In genomic region chr4:94411296-94411695, GRCh38 we compare ENCODE assay signal across 21 cellular contexts. TPM values are rescaled to one million over a fixed set of nuclear protein-coding genes. Genes with fewer than 3 reads are reported as not detected.
DNase-seq lines count a peak whose midpoint lies in the region; ATAC-seq, FAIRE-seq and TF ChIP-seq lines count a peak whose summit lies in the region.
"Had no signal": no experiment of that assay in that cellular context is flagged by ENCODE, and none has a peak within 500 bp of the region (broad histone marks: within the 10 kb centered on the region; RNA-seq: fewer than 3 reads in every experiment).

No MANE protein-coding gene starts in this region.

- H3K36me3 ChIP-seq in left ventricle myocardium inferior (no peaks in the 10 kb centered on the region), osteoblast (ENCODE audit: insufficient read depth, low read length) (no peaks in the 10 kb centered on the region), uterus (no peaks in the 10 kb centered on the region), ovary (no peaks in the 10 kb centered on the region), small intestine (ENCODE audit: control insufficient read depth in 2 of 2, insufficient read depth in 2 of 2, low read length in 2 of 2) (no peaks in the 10 kb centered on the region)
- H3K36me3 ChIP-seq: adrenal gland had no signal

- H3K79me2 ChIP-seq in osteoblast (ENCODE audit: insufficient read depth, low read length): peaks cover 4% of the 10 kb centered on the region

- peak overlapping the region; percentile 7 for H3K4me2 ChIP-seq in osteoblast (ENCODE audit: insufficient read depth, low read length)

- peaks cover 71% of the 10 kb centered on the region for H3K4me1 ChIP-seq in left ventricle myocardium inferior
- H3K4me1 ChIP-seq in osteoblast (ENCODE audit: insufficient read depth, low read length): peaks cover 74% of the 10 kb centered on the region
- H3K4me1 ChIP-seq in uterus: peaks cover 5 to 17% of the 10 kb centered on the region in 2 donors
- peaks cover 3% of the 10 kb centered on the region for H3K4me1 ChIP-seq in ovary (ENCODE audit: insufficient read depth)
- no peaks in the 10 kb centered on the region for H3K4me1 ChIP-seq in small intestine (ENCODE audit: control insufficient read depth in 2 of 2, insufficient read depth in 1 of 2, low read depth in 1 of 2, low read length in 1 of 2)

- FAIRE-seq in small intestine (lab: Jason Lieb, UNC): no peak
- FAIRE-seq: D721Med, HTR-8/SVneo, K562 had no signal

- H4K20me1 ChIP-seq in osteoblast (ENCODE audit: insufficient read depth, low read length): no peaks in the 10 kb centered on the region

- TF ChIP-seq EP300 in ovary (IDR thresholded peaks at IDR 0.05): no peak

- DNase-seq in left ventricle myocardium inferior (no peak), left cardiac atrium (no peak), osteoblast (ENCODE audit: insufficient read length, low spot score, missing footprints) (no peak), uterus (no peak), dorsolateral prefrontal cortex (no peak), ovary (no peak), small intestine (no peak)
- DNase-seq: activated CD4-positive, alpha-beta T cell treated with anti-CD3 and anti-CD28 coated beads for 4 hours; activated CD8-positive, alpha-beta T cell treated with anti-CD3 and anti-CD28 coated beads, Interleukin-2, amount 10 ng/mL, durations not matched to agents 7 days and 5 days; activated naive CD4-positive, alpha-beta T cell treated with anti-CD3 and anti-CD28 coated beads, Interleukin-2, amount 10 ng/mL, durations not matched to agents 7 days and 5 days; CD4-positive, alpha-beta memory T cell; islet precursor cell; NCI-H1092 treated with DMSO at 0.1 percent for 48 hours; NCI-H2171; substantia nigra had no signal

- H3K9me3 ChIP-seq in left ventricle myocardium inferior (replicated peaks) (no peaks in the 10 kb centered on the region), osteoblast (ENCODE audit: low read depth, low read length) (no peaks in the 10 kb centered on the region), uterus (no peaks in the 10 kb centered on the region), ovary (no peaks in the 10 kb centered on the region), small intestine (ENCODE audit: control insufficient read depth, low read depth) (no peaks in the 10 kb centered on the region)
- H3K9me3 ChIP-seq: adrenal gland had no signal

- TF ChIP-seq POLR2A in uterus (IDR thresholded peaks at IDR 0.05) (no peak), ovary (IDR thresholded peaks at IDR 0.05) (no peak)

- H3K27ac ChIP-seq in left ventricle myocardium inferior (replicated peaks) (peak overlapping the region; percentile 89), VCaP (peak overlapping the region; percentile 75), osteoblast (ENCODE audit: low read depth, low read length) (peak overlapping the region; percentile 97), uterus (peak overlapping the region; percentile 83 to 93), dorsolateral prefrontal cortex (no peak overlapping the region), ovary (no peak overlapping the region), small intestine (ENCODE audit: low read depth in 1 of 2, low read length in 1 of 2) (no peak overlapping the region)

- H3K4me3 ChIP-seq in left ventricle myocardium inferior: peak overlapping the region; percentile 8
- no peak overlapping the region for H3K4me3 ChIP-seq in osteoblast (ENCODE audit: insufficient read depth, low read length)
- no peak overlapping the region for H3K4me3 ChIP-seq in uterus
- no peak overlapping the region for H3K4me3 ChIP-seq in dorsolateral prefrontal cortex
- no peak overlapping the region for H3K4me3 ChIP-seq in ovary
- no peak overlapping the region for H3K4me3 ChIP-seq in small intestine (ENCODE audit: low read depth in 1 of 2, low read length in 2 of 2)
- H3K4me3 ChIP-seq: adrenal gland, K562 had no signal

- H3K27me3 ChIP-seq in left ventricle myocardium inferior (ENCODE audit: low read depth): no peaks in the 10 kb centered on the region
- no peaks in the 10 kb centered on the region for H3K27me3 ChIP-seq in osteoblast (ENCODE audit: insufficient read depth, low read length)
- no peaks in the 10 kb centered on the region for H3K27me3 ChIP-seq in uterus
- H3K27me3 ChIP-seq in dorsolateral prefrontal cortex: no peaks in the 10 kb centered on the region
- H3K27me3 ChIP-seq in ovary: no peaks in the 10 kb centered on the region
- H3K27me3 ChIP-seq in small intestine (ENCODE audit: control insufficient read depth in 2 of 2, insufficient read depth in 2 of 2, low read length in 2 of 2): no peaks in the 10 kb centered on the region
- H3K27me3 ChIP-seq: adrenal gland had no signal

- intact Hi-C loops in left ventricle myocardium inferior (cut with micrococcal nuclease): no loop called here
- intact Hi-C loops in left cardiac atrium (cut with DNase I): loop anchor here in 1 of 2 donors (2.0 kb wide), 1 partner anchor 42 kb away; no protein-coding TSS in a partner anchor
- intact Hi-C loops in uterus (cut with DNase I; ENCODE audit: low total_unique reads): no loop called here
- intact Hi-C loops in dorsolateral prefrontal cortex (cut with DNase I): loop anchor here (5.0 kb wide), 2 partner anchors 36 to 181 kb away; no protein-coding TSS in a partner anchor
- intact Hi-C loops in ovary (cut with DNase I): loop anchor here in 2 of 4 donors (5.0 kb wide), 2 partner anchors 41 to 186 kb away; partner anchors contain the start of gene PDLIM5 (in 1 of the 2)

- H2AFZ ChIP-seq in osteoblast (ENCODE audit: low read length): no peak overlapping the region

- TF ChIP-seq CTCF in left ventricle myocardium inferior (IDR thresholded peaks at IDR 0.05; ENCODE audit: borderline replicate concordance) (no peak), VCaP (conservative IDR thresholded peaks at IDR 0.05) (no peak), osteoblast (IDR thresholded peaks at IDR 0.05; ENCODE audit: extremely low read depth, low read depth, low read length) (no peak), uterus (IDR thresholded peaks at IDR 0.05) (no peak), dorsolateral prefrontal cortex (IDR thresholded peaks at IDR 0.05 in 54 of 56, conservative IDR thresholded peaks at IDR 0.05 in 2 of 56; ENCODE audit: low read depth in 1 of 56, partially characterized antibody in 56 of 56) (no peak), ovary (IDR thresholded peaks at IDR 0.05) (no peak)

- ATAC-seq in left cardiac atrium: no peak
- ATAC-seq: activated CD8-positive, alpha-beta T cell treated with anti-CD3 and anti-CD28 coated beads, Interleukin-2, amount 10 ng/mL, durations not matched to agents 7 days and 5 days; stimulated activated memory B cell treated with anti-CD40 and anti-IgM and Interleukin-4, amounts not matched to agents 10 μg/mL and 1 μg/mL and 100 μg/mL, for 72 hours had no signal

RNA-seq across cellular contexts. Expression of gene PDLIM5, which starts 40.4 kb away (rescaled TPM):
- total RNA-seq in left ventricle myocardium inferior (982 TPM), left cardiac atrium (100 to 1,000 TPM; 626 to 644 TPM), osteoblast (242 and 312 TPM in 2 replicates), uterus (100 to 1,000 TPM in 3 of 4 donors, 10 to 100 TPM in 1; 90.8 to 571 (median 351) TPM), dorsolateral prefrontal cortex (100 to 1,000 TPM in 2 of 120 experiments, 10 to 100 TPM in 118; 31.7 to 134 (median 55.5) TPM), ovary (100 to 1,000 TPM in 3 of 7 donors, 10 to 100 TPM in 4; 67.2 to 160 (median 87.8) TPM)
- polyA plus RNA-seq in ovary (100 to 1,000 TPM in 1 of 2 donors, 10 to 100 TPM in 1; 24.9 to 154 TPM), small intestine (10 to 100 TPM; 26.6 to 61.7 (median 61.3) TPM)

Comparison
In these comparisons a context has a peak if more than half of its experiments do, and no peak if none do; other contexts are left out.
1. H3K27ac ChIP-seq: peak in left ventricle myocardium inferior (single experiment), VCaP (single experiment), osteoblast (single experiment) and uterus (2 of 2); none in dorsolateral prefrontal cortex (0 of 59), ovary (0 of 2) and small intestine (0 of 2).
2. intact Hi-C loops: an anchor here in dorsolateral prefrontal cortex (5.0 kb wide); none called in left ventricle myocardium inferior and uterus.